ENCODE assay signal across 26 cellular contexts in genomic region chr2:30803281-30803680, GRCh38. TPM values are rescaled to one million over a fixed set of nuclear protein-coding genes. Genes with fewer than 3 reads are reported as not detected.
"Had no signal": no experiment of that assay in that cellular context is flagged by ENCODE, and none has a peak within 500 bp of the region (broad histone marks: within the 10 kb centered on the region; RNA-seq: fewer than 3 reads in every experiment).

No MANE protein-coding gene starts in this region.

- H3K9me3 ChIP-seq: breast epithelium, gastrocnemius medialis, psoas muscle, uterus had no signal

- ATAC-seq: activated CD8-positive, alpha-beta T cell treated with anti-CD3 and anti-CD28 coated beads for 36 hours; activated T-cell treated with anti-CD3 and anti-CD28 coated beads, Interleukin-2, amount 50 U/mL, for 4 hours; activated T-helper 17 cell treated with anti-CD3 and anti-CD28 coated beads, Interleukin-2, amount 50 U/mL, for 72 hours; gastrocnemius medialis; left ventricle myocardium superior; psoas muscle; stimulated activated naive CD8-positive, alpha-beta T cell treated with anti-CD3 and anti-CD28 coated beads, Interleukin-15, Interleukin-2, amounts not matched to agents 100 U/mL and 50 U/mL, for 24 hours; T-helper 17 cell had no signal

- H3K9ac ChIP-seq: parathyroid adenoma had no signal

- DNase-seq: activated CD4-positive, alpha-beta T cell treated with anti-CD3 and anti-CD28 coated beads, Interleukin-2, amount 50 U/mL, for 1 hour; activated CD4-positive, CD25-positive, alpha-beta regulatory T cell treated with anti-CD3 and anti-CD28 coated beads, Interleukin-2, amount 50 U/mL, for 72 hours; activated CD8-positive, alpha-beta T cell treated with anti-CD3 and anti-CD28 coated beads for 36 hours; activated gamma-delta T cell treated with Interleukin-2 at 50 U/mL for 16 hours; activated naive CD4-positive, alpha-beta T cell treated with anti-CD3 and anti-CD28 coated beads, Interleukin-2, amount 50 U/mL, for 16 hours; activated T-cell treated with anti-CD3 and anti-CD28 coated beads, Interleukin-2, amount 50 U/mL, for 4 hours; dermis blood vessel endothelial cell; effector CD4-positive, alpha-beta T cell; gastrocnemius medialis; glutamatergic neuron; left cardiac atrium; left ventricle myocardium superior; nucleus accumbens; psoas muscle; stimulated activated CD4-positive, alpha-beta T cell treated with anti-CD3 and anti-CD28 coated beads, Interleukin-2, amount 100 ng/mL, for 48 hours; stimulated activated naive CD8-positive, alpha-beta T cell treated with anti-CD3 and anti-CD28 coated beads, Interleukin-15, Interleukin-2, amounts not matched to agents 100 U/mL and 50 U/mL, for 24 hours; T-helper 17 cell; T1000; uterus had no signal

- H3K27ac ChIP-seq: gastrocnemius medialis, parathyroid adenoma, psoas muscle, uterus had no signal

- H3K36me3 ChIP-seq: breast epithelium, gastrocnemius medialis, uterus had no signal

- H3K4me3 ChIP-seq: breast epithelium, gastrocnemius medialis, psoas muscle, uterus had no signal

- H3K4me1 ChIP-seq: breast epithelium, psoas muscle, uterus had no signal

- H3K27me3 ChIP-seq: breast epithelium, gastrocnemius medialis, uterus had no signal

RNA-seq across cellular contexts. Expression of gene CAPN13, which starts 4.0 kb away (rescaled TPM):
- total RNA-seq: activated CD8-positive, alpha-beta T cell treated with anti-CD3 and anti-CD28 coated beads for 36 hours; activated T-helper 17 cell treated with anti-CD3 and anti-CD28 coated beads, Interleukin-2, amount 50 U/mL, for 72 hours; dermis blood vessel endothelial cell; left cardiac atrium; left ventricle myocardium superior; lung microvascular endothelial cell; mesenteric fat pad; psoas muscle; skeletal muscle tissue; T-helper 17 cell had no signal
- polyA plus RNA-seq: neural cell had no signal
